Comparison of ENCODE assay signal across 11 cellular contexts in genomic region chr5:57199866-57200265, GRCh38. TPM values are rescaled to one million over a fixed set of nuclear protein-coding genes. Genes with fewer than 3 reads are reported as not detected.
DNase-seq lines count a peak whose midpoint lies in the region; ATAC-seq and TF ChIP-seq lines count a peak whose summit lies in the region.
"Had no signal": no experiment of that assay in that cellular context is flagged by ENCODE, and none has a peak within 500 bp of the region (broad histone marks: within the 10 kb centered on the region; RNA-seq: fewer than 3 reads in every experiment).

No MANE protein-coding gene starts in this region.

- no peaks in the 10 kb centered on the region for H3K9me3 ChIP-seq in H9 (ENCODE audit: control insufficient read depth, low read depth, low read length)
- H3K9me3 ChIP-seq in gastrocnemius medialis: no peaks in the 10 kb centered on the region

- no peak overlapping the region for H3K56ac ChIP-seq in H9 (ENCODE audit: insufficient read length, low read depth, low read length)

- H2BK12ac ChIP-seq in H9 (ENCODE audit: insufficient read length, low read depth, low read length): no peak overlapping the region

- CTCF ChIA-PET in activated CD4-positive, alpha-beta memory T cell treated with anti-CD3 and anti-CD28 coated beads, Interleukin-2, amount 10 ng/mL, durations not matched to agents 7 days and 5 days (lab: Charles Lee): no interaction called here

- H3K14ac ChIP-seq in H9 (ENCODE audit: insufficient read depth, low read length): no peak overlapping the region

- H3K4me2 ChIP-seq in H9 (ENCODE audit: insufficient read depth, insufficient read length, low read length): peak overlapping the region; percentile 32

- no peak overlapping the region for H2AK5ac ChIP-seq in H9 (ENCODE audit: insufficient read length, low read length)

- WGBS in H9 (ENCODE audit: extremely low coverage, insufficient read length, low lambda C conversion rate): no CpG with 5 or more reads among the region's 8 CpGs

- no peak overlapping the region for H3K4me3 ChIP-seq in gastrocnemius medialis

- H3K79me1 ChIP-seq in H9 (ENCODE audit: insufficient read depth, low read depth, low read length, poor library complexity, severe bottlenecking): peaks cover 2% of the 10 kb centered on the region

- H3K4me1 Mint-ChIP-seq in CD14-positive monocyte: peaks cover 21% of the 10 kb centered on the region
- peaks cover 25 to 32% of the 10 kb centered on the region in 2 experiments for H3K4me1 Mint-ChIP-seq in H9
- peaks cover 38% of the 10 kb centered on the region for H3K4me1 Mint-ChIP-seq in activated CD4-positive, alpha-beta memory T cell treated with anti-CD3 and anti-CD28 coated beads, Interleukin-2, amount 10 ng/mL, durations not matched to agents 7 days and 5 days
- H3K4me1 Mint-ChIP-seq in immature natural killer cell: peaks cover 57 to 88% of the 10 kb centered on the region in 2 donors

- H2BK20ac ChIP-seq in H9 (ENCODE audit: low read depth, low read length, poor library complexity, severe bottlenecking): no peak overlapping the region

- H3K79me2 ChIP-seq in H9 (ENCODE audit: insufficient read depth, low read length): peaks cover 65% of the 10 kb centered on the region; the same call in 1 of the 2 replicates

- no peak overlapping the region for H3K23ac ChIP-seq in H9 (ENCODE audit: insufficient read length, low read depth, low read length)

- H3K9me3 Mint-ChIP-seq in CD14-positive monocyte (no peaks in the 10 kb centered on the region), H9 (no peaks in the 10 kb centered on the region), immature natural killer cell (no peaks in the 10 kb centered on the region)
- H3K9me3 Mint-ChIP-seq in activated CD4-positive, alpha-beta memory T cell treated with anti-CD3 and anti-CD28 coated beads, Interleukin-2, amount 10 ng/mL, durations not matched to agents 7 days and 5 days: no peaks in the 10 kb centered on the region

- no peaks in the 10 kb centered on the region; the same call in 1 of the 2 replicates for H3K4me1 ChIP-seq in H9 (ENCODE audit: insufficient read depth, low read length)
- H3K4me1 ChIP-seq in gastrocnemius medialis: peaks cover 21 to 35% of the 10 kb centered on the region in 2 donors

- no peak overlapping the region for H3K9ac ChIP-seq in H9 (ENCODE audit: extremely low read depth, insufficient read length, low read length)

- H3K27ac Mint-ChIP-seq in CD14-positive monocyte (peak overlapping the region; percentile 71 to 86 (median 82)), H9 (no peak overlapping the region; a peak in 1 of 7 replicates), immature natural killer cell (peak overlapping the region in 5 of 6 donors; percentile 9 to 79 (median 37))
- H3K27ac Mint-ChIP-seq in activated CD4-positive, alpha-beta memory T cell treated with anti-CD3 and anti-CD28 coated beads, Interleukin-2, amount 10 ng/mL, durations not matched to agents 7 days and 5 days: peak overlapping the region; percentile 9

- H2BK120ac ChIP-seq in H9 (ENCODE audit: low read depth, low read length, poor library complexity, severe bottlenecking): no peak overlapping the region

- no peak for TF ChIP-seq POLR2A in gastrocnemius medialis (IDR thresholded peaks at IDR 0.05)

- no peak overlapping the region for H4K8ac ChIP-seq in H9 (replicated peaks; ENCODE audit: insufficient read length, low read depth, low read length)

- H3K27ac ChIP-seq in H9 (ENCODE audit: insufficient read length, low read depth, low read length) (no peak overlapping the region), gastrocnemius medialis (peak overlapping the region in 1 of 4 donors; percentile 13)

- H3K27me3 ChIP-seq in H9 (ENCODE audit: insufficient read depth, low read length) (no peaks in the 10 kb centered on the region), gastrocnemius medialis (no peaks in the 10 kb centered on the region)

- no peak for DNase-seq in CD14-positive monocyte (ENCODE audit: low spot score)
- peak; percentile 62 for DNase-seq in H9
- DNase-seq in activated CD4-positive, alpha-beta memory T cell treated with anti-CD3 and anti-CD28 coated beads, Interleukin-2, amount 10 ng/mL, durations not matched to agents 7 days and 5 days: no peak
- DNase-seq in immature natural killer cell: no peak
- no peak for DNase-seq in cerebellar cortex (ENCODE audit: low spot score)
- DNase-seq in NCI-H510A treated with DMSO at 0.1 percent for 48 hours (lab: John Stamatoyannopoulos, UW): no peak
- DNase-seq in gastrocnemius medialis: no peak
- no peak for DNase-seq in NCI-H187 (lab: John Stamatoyannopoulos, UW)
- DNase-seq: activated effector memory CD4-positive, alpha-beta T cell treated with Interleukin-2 at 50 U/mL for 16 hours; NCI-H446; right cardiac atrium had no signal

- H3K36me3 Mint-ChIP-seq in CD14-positive monocyte: peaks cover 21 to 29% of the 10 kb centered on the region in 2 donors
- H3K36me3 Mint-ChIP-seq in H9 (ENCODE audit: insufficient read depth in 1 of 3, low read depth in 3 of 3): peaks cover 9 to 21% (median 9%) of the 10 kb centered on the region in 3 experiments; a peak in 5 of 7 replicates
- peaks cover 29% of the 10 kb centered on the region for H3K36me3 Mint-ChIP-seq in activated CD4-positive, alpha-beta memory T cell treated with anti-CD3 and anti-CD28 coated beads, Interleukin-2, amount 10 ng/mL, durations not matched to agents 7 days and 5 days (ENCODE audit: low read depth)
- peaks cover 0 to 4% (median 0%) of the 10 kb centered on the region in 3 donors for H3K36me3 Mint-ChIP-seq in immature natural killer cell

- no peak overlapping the region for H4K91ac ChIP-seq in H9 (ENCODE audit: insufficient read length, low read depth, low read length)

- H3K23me2 ChIP-seq in H9 (ENCODE audit: insufficient read length, low read depth, low read length, poor library complexity, severe bottlenecking): no peaks in the 10 kb centered on the region

- intact Hi-C loops in CD14-positive monocyte (cut with micrococcal nuclease): no loop called here
- intact Hi-C loops in gastrocnemius medialis (cut with DNase I; ENCODE audit: low total_unique reads): no loop called here

- no peak overlapping the region for H3K18ac ChIP-seq in H9 (ENCODE audit: insufficient read length, low read depth, low read length)

- no peak overlapping the region for H2BK5ac ChIP-seq in H9 (ENCODE audit: insufficient read length, low read length)

- H3T11ph ChIP-seq in H9 (ENCODE audit: low read length): no peak overlapping the region

- H3K36me3 ChIP-seq in gastrocnemius medialis: no peaks in the 10 kb centered on the region

- ATAC-seq in gastrocnemius medialis: no peak
- ATAC-seq: right cardiac atrium had no signal

- H3K27me3 Mint-ChIP-seq in CD14-positive monocyte (ENCODE audit: low read depth in 3 of 3): no peaks in the 10 kb centered on the region
- no peaks in the 10 kb centered on the region for H3K27me3 Mint-ChIP-seq in H9 (ENCODE audit: low read depth)
- no peaks in the 10 kb centered on the region for H3K27me3 Mint-ChIP-seq in activated CD4-positive, alpha-beta memory T cell treated with anti-CD3 and anti-CD28 coated beads, Interleukin-2, amount 10 ng/mL, durations not matched to agents 7 days and 5 days
- H3K27me3 Mint-ChIP-seq in immature natural killer cell (ENCODE audit: low read depth in 3 of 3): no peaks in the 10 kb centered on the region

- no peak overlapping the region for H2AFZ ChIP-seq in H9 (ENCODE audit: low read length)

- POLR2A ChIA-PET in activated CD4-positive, alpha-beta memory T cell treated with anti-CD3 and anti-CD28 coated beads, Interleukin-2, amount 10 ng/mL, durations not matched to agents 7 days and 5 days (lab: Charles Lee): no interaction called here

- in situ Hi-C loops in gastrocnemius medialis (cut with MboI; ENCODE audit: low sequenced_read_pairs in 4 of 4): loop anchor here in 3 of 4 donors (25.0 kb wide), 3 partner anchors 938 to 1888 kb away; partner anchors contain the start of genes IL6ST (in 2 of the 3), DHX29 (in 1 of the 3) and MTREX (in 1 of the 3)

- H3K4me3 Mint-ChIP-seq in CD14-positive monocyte: peak overlapping the region; percentile 24 to 65
- no peak overlapping the region for H3K4me3 Mint-ChIP-seq in H9
- H3K4me3 Mint-ChIP-seq in activated CD4-positive, alpha-beta memory T cell treated with anti-CD3 and anti-CD28 coated beads, Interleukin-2, amount 10 ng/mL, durations not matched to agents 7 days and 5 days: peak overlapping the region; percentile 30
- peak overlapping the region in 4 of 5 donors; percentile 30 to 51 (median 38) for H3K4me3 Mint-ChIP-seq in immature natural killer cell

- H4K20me1 ChIP-seq in H9 (ENCODE audit: control insufficient read depth, insufficient read depth, insufficient read length): no peaks in the 10 kb centered on the region

- no peak overlapping the region for H4K5ac ChIP-seq in H9 (ENCODE audit: insufficient read length, low read depth, low read length)

- TF ChIP-seq CTCF in CD14-positive monocyte (IDR thresholded peaks at IDR 0.05) (no peak), H9 (conservative IDR thresholded peaks at IDR 0.05) (no peak), gastrocnemius medialis (IDR thresholded peaks at IDR 0.05 in 4 of 5, conservative IDR thresholded peaks at IDR 0.05 in 1 of 5) (no peak)

- H3K4ac ChIP-seq in H9 (ENCODE audit: low read depth, low read length): no peak overlapping the region

- H2BK15ac ChIP-seq in H9 (ENCODE audit: low read depth, low read length): no peak overlapping the region

RNA-seq across cellular contexts. Expression of gene GPBP1, which starts 26.0 kb away (rescaled TPM):
- polyA plus RNA-seq in CD14-positive monocyte: 10 to 100 TPM; 23.2 to 43.7 TPM
- total RNA-seq in H9 (2021): 108 and 112 TPM in 2 replicates
- total RNA-seq in activated CD4-positive, alpha-beta memory T cell treated with anti-CD3 and anti-CD28 coated beads, Interleukin-2, amount 10 ng/mL, durations not matched to agents 7 days and 5 days: 100 to 1,000 TPM; 105 to 109 TPM
- 10 to 100 TPM; 60.7 to 95.6 (median 80.4) TPM for polyA plus RNA-seq in immature natural killer cell
- 10 to 100 TPM; 40.4 to 58.0 (median 50.5) TPM for total RNA-seq in gastrocnemius medialis

Comparison
In these comparisons a context has a peak if more than half of its experiments do, and no peak if none do; other contexts are left out.
1. H3K27ac Mint-ChIP-seq: peak in CD14-positive monocyte (7 of 7), activated CD4-positive, alpha-beta memory T cell treated with anti-CD3 and anti-CD28 coated beads, Interleukin-2, amount 10 ng/mL, durations not matched to agents 7 days and 5 days (single experiment) and immature natural killer cell (5 of 6); none in H9 (0 of 3).
2. H3K4me3 Mint-ChIP-seq: peak in CD14-positive monocyte (2 of 2), activated CD4-positive, alpha-beta memory T cell treated with anti-CD3 and anti-CD28 coated beads, Interleukin-2, amount 10 ng/mL, durations not matched to agents 7 days and 5 days (single experiment) and immature natural killer cell (4 of 5); none in H9 (0 of 2).